Comparison of ENCODE assay signal across 1 cellular context in the genomic region with DNA sequence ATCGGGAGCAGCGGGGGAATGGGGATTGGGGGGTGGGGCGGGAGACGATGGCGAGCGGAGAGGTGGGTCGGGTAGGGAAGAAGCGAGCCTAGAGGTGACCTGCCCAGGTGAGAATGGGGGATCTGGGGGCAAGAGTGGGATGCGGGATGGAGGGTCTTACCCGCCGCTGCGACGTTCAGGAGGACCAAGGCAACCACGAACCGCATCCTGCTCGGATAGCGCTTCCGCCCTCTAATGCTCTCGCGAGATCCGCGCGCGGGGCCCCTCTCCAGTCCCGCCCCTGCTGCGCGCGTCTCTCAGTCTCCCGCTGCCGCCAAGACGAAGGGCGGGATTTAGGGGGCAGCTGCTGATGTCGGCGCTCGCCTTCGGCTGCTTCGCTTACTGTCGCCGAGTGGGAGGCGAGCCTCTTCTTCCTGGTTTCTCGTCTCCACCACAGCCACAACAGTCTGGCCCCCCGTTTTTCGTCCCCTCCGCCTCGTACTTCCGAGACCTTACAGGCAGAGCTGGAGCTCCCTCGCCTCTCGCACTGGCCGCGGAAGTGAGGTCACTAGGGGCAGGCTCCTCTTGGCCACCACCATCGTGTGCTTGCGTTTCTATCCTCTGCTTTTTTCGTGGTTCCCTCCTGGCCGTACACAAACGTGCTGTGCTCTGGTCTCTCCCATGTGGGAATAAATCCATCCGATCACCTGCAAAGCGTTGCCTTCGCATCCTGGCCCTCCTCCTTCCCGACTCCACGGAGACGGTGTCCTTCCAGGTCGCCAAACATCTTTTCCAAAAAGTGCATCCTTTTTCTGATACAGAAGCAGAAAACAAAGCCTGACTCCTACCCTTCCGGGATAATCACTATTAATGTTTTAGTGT.
A peak's percentile ranks its signal among the peaks of the same experiment; 100 is the strongest.
TF ChIP-seq lines count a peak whose summit lies in the region.

A gene (minus strand): TSS at position 233 of the 861 bp plus-strand sequence. CDS start 27 bp downstream, at position 206.

TF ChIP-seq in K562, 482 proteins besides CTCF, POLR2A, EP300 and RAD21 (continued from another document and continues in another):
- TF ChIP-seq ZNF507 (tag; conservative IDR thresholded peaks at IDR 0.05) (no peak), SRF (CRISPR knock-in tag; IDR thresholded peaks at IDR 0.05) (0 out of 4 replicates have a peak, but pooled peaks of 1 of the 2 experiments have one; percentile 77), PPARD (CRISPR knock-in tag; IDR thresholded peaks at IDR 0.05) (no peak), HNRNPH1 (optimal IDR thresholded peaks at IDR 0.05; ENCODE audit: low read depth, low read length) (no peak), HNRNPL (IDR thresholded peaks at IDR 0.05; ENCODE audit: low read depth, low read length) (no peak), HDAC2 (IDR thresholded peaks at IDR 0.05) (no peak), ESRRB (CRISPR knock-in tag; IDR thresholded peaks at IDR 0.05; ENCODE audit: borderline replicate concordance) (no peak), PHF21A (IDR thresholded peaks at IDR 0.05; ENCODE audit: borderline replicate concordance, low read depth) (no peak), POLR2AphosphoS5 (IDR thresholded peaks at IDR 0.05; ENCODE audit: control insufficient read depth, insufficient read depth, low read depth, low read length) (peak; percentile 98), PHF20 (IDR thresholded peaks at IDR 0.05; ENCODE audit: partially characterized antibody) (peak; percentile 76), FOSL1 (tag; conservative IDR thresholded peaks at IDR 0.05) (no peak), XRCC4 (IDR thresholded peaks at IDR 0.05; ENCODE audit: extremely low read depth, insufficient read depth, insufficient read length) (no peak), ZZZ3 (IDR thresholded peaks at IDR 0.05) (no peak), KAT7 (CRISPR knock-in tag; IDR thresholded peaks at IDR 0.05; ENCODE audit: borderline replicate concordance) (no peak), CBFB (CRISPR knock-in tag; IDR thresholded peaks at IDR 0.05) (peak; percentile 57; the same call in 1 of the 2 replicates), PTTG1 (tag; IDR thresholded peaks at IDR 0.05; ENCODE audit: low read depth) (no peak), ZNF699 (CRISPR knock-in tag; IDR thresholded peaks at IDR 0.05; ENCODE audit: insufficient replicate concordance) (no peak), KLF13 (tag; IDR thresholded peaks at IDR 0.05; ENCODE audit: borderline replicate concordance, low read depth) (no peak), SMAD4 (CRISPR knock-in tag; conservative IDR thresholded peaks at IDR 0.05) (peak; percentile 47; the same call in 1 of the 2 replicates), RFX1 (IDR thresholded peaks at IDR 0.05) (no peak), NR2C2 (CRISPR knock-in tag; IDR thresholded peaks at IDR 0.05) (peak; percentile 72; the same call in 1 of the 2 replicates), NR2C2 (tag; IDR thresholded peaks at IDR 0.05) (peak; percentile 81), CBX1 (IDR thresholded peaks at IDR 0.05; ENCODE audit: low read depth) (0 out of 2 replicates have a peak, but pooled peaks have one; percentile 83), ZFP30 (CRISPR knock-in tag; IDR thresholded peaks at IDR 0.05; ENCODE audit: borderline replicate concordance) (no peak), RUNX1 (IDR thresholded peaks at IDR 0.05; ENCODE audit: low read depth) (no peak), ZNF76 (CRISPR knock-in tag; IDR thresholded peaks at IDR 0.05; ENCODE audit: borderline replicate concordance) (no peak), MTA3 (IDR thresholded peaks at IDR 0.05; ENCODE audit: borderline replicate concordance) (peak; percentile 89; the same call in 1 of the 2 replicates), ZC3H8 (IDR thresholded peaks at IDR 0.05) (no peak), SAFB (IDR thresholded peaks at IDR 0.05; ENCODE audit: borderline replicate concordance, low read depth, low read length) (no peak), NR2C1 (IDR thresholded peaks at IDR 0.05) (no peak), NR2C1 (tag; IDR thresholded peaks at IDR 0.05) (no peak; the same call in none of the 2 replicates), ZNF124 (CRISPR knock-in tag; IDR thresholded peaks at IDR 0.05) (no peak), RBM17 (IDR thresholded peaks at IDR 0.05; ENCODE audit: borderline replicate concordance, low read depth, low read length) (no peak), HOXB6 (CRISPR knock-in tag; IDR thresholded peaks at IDR 0.05; ENCODE audit: borderline replicate concordance) (no peak; the same call in 1 of the 2 replicates), NFATC3 (IDR thresholded peaks at IDR 0.05) (no peak), ZNF224 (CRISPR knock-in tag; IDR thresholded peaks at IDR 0.05) (no peak), TAF9B (IDR thresholded peaks at IDR 0.05; ENCODE audit: partially characterized antibody) (peak; percentile 90)
- TF ChIP-seq, protein P1, sequence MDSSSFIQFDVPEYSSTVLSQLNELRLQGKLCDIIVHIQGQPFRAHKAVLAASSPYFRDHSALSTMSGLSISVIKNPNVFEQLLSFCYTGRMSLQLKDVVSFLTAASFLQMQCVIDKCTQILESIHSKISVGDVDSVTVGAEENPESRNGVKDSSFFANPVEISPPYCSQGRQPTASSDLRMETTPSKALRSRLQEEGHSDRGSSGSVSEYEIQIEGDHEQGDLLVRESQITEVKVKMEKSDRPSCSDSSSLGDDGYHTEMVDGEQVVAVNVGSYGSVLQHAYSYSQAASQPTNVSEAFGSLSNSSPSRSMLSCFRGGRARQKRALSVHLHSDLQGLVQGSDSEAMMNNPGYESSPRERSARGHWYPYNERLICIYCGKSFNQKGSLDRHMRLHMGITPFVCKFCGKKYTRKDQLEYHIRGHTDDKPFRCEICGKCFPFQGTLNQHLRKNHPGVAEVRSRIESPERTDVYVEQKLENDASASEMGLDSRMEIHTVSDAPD (CRISPR knock-in tag; IDR thresholded peaks at IDR 0.05): no peak
- TF ChIP-seq, protein P2, sequence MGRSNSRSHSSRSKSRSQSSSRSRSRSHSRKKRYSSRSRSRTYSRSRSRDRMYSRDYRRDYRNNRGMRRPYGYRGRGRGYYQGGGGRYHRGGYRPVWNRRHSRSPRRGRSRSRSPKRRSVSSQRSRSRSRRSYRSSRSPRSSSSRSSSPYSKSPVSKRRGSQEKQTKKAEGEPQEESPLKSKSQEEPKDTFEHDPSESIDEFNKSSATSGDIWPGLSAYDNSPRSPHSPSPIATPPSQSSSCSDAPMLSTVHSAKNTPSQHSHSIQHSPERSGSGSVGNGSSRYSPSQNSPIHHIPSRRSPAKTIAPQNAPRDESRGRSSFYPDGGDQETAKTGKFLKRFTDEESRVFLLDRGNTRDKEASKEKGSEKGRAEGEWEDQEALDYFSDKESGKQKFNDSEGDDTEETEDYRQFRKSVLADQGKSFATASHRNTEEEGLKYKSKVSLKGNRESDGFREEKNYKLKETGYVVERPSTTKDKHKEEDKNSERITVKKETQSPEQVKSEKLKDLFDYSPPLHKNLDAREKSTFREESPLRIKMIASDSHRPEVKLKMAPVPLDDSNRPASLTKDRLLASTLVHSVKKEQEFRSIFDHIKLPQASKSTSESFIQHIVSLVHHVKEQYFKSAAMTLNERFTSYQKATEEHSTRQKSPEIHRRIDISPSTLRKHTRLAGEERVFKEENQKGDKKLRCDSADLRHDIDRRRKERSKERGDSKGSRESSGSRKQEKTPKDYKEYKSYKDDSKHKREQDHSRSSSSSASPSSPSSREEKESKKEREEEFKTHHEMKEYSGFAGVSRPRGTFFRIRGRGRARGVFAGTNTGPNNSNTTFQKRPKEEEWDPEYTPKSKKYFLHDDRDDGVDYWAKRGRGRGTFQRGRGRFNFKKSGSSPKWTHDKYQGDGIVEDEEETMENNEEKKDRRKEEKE (IDR thresholded peaks at IDR 0.05; ENCODE audit: borderline replicate concordance in 1 of 2, control insufficient read depth in 1 of 2, low read depth in 2 of 2, low read length in 1 of 2): no peak
- TF ChIP-seq, protein P3, sequence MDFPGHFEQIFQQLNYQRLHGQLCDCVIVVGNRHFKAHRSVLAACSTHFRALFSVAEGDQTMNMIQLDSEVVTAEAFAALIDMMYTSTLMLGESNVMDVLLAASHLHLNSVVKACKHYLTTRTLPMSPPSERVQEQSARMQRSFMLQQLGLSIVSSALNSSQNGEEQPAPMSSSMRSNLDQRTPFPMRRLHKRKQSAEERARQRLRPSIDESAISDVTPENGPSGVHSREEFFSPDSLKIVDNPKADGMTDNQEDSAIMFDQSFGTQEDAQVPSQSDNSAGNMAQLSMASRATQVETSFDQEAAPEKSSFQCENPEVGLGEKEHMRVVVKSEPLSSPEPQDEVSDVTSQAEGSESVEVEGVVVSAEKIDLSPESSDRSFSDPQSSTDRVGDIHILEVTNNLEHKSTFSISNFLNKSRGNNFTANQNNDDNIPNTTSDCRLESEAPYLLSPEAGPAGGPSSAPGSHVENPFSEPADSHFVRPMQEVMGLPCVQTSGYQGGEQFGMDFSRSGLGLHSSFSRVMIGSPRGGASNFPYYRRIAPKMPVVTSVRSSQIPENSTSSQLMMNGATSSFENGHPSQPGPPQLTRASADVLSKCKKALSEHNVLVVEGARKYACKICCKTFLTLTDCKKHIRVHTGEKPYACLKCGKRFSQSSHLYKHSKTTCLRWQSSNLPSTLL (IDR thresholded peaks at IDR 0.05): no peak
- TF ChIP-seq, protein P4, sequence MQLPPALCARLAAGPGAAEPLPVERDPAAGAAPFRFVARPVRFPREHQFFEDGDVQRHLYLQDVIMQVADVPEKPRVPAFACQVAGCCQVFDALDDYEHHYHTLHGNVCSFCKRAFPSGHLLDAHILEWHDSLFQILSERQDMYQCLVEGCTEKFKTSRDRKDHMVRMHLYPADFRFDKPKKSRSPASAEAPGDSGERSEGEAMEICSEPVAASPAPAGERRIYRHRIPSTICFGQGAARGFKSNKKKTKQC (CRISPR knock-in tag; IDR thresholded peaks at IDR 0.05): peak; percentile 89
- TF ChIP-seq, protein P5, sequence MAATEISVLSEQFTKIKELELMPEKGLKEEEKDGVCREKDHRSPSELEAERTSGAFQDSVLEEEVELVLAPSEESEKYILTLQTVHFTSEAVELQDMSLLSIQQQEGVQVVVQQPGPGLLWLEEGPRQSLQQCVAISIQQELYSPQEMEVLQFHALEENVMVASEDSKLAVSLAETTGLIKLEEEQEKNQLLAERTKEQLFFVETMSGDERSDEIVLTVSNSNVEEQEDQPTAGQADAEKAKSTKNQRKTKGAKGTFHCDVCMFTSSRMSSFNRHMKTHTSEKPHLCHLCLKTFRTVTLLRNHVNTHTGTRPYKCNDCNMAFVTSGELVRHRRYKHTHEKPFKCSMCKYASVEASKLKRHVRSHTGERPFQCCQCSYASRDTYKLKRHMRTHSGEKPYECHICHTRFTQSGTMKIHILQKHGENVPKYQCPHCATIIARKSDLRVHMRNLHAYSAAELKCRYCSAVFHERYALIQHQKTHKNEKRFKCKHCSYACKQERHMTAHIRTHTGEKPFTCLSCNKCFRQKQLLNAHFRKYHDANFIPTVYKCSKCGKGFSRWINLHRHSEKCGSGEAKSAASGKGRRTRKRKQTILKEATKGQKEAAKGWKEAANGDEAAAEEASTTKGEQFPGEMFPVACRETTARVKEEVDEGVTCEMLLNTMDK (IDR thresholded peaks at IDR 0.05; ENCODE audit: borderline replicate concordance, insufficient read depth, low read depth, low read length, poor library complexity, severe bottlenecking): peak; percentile 1
- TF ChIP-seq, protein P6, sequence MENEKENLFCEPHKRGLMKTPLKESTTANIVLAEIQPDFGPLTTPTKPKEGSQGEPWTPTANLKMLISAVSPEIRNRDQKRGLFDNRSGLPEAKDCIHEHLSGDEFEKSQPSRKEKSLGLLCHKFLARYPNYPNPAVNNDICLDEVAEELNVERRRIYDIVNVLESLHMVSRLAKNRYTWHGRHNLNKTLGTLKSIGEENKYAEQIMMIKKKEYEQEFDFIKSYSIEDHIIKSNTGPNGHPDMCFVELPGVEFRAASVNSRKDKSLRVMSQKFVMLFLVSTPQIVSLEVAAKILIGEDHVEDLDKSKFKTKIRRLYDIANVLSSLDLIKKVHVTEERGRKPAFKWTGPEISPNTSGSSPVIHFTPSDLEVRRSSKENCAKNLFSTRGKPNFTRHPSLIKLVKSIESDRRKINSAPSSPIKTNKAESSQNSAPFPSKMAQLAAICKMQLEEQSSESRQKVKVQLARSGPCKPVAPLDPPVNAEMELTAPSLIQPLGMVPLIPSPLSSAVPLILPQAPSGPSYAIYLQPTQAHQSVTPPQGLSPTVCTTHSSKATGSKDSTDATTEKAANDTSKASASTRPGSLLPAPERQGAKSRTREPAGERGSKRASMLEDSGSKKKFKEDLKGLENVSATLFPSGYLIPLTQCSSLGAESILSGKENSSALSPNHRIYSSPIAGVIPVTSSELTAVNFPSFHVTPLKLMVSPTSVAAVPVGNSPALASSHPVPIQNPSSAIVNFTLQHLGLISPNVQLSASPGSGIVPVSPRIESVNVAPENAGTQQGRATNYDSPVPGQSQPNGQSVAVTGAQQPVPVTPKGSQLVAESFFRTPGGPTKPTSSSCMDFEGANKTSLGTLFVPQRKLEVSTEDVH (IDR thresholded peaks at IDR 0.05; ENCODE audit: low read depth, partially characterized antibody): peak; percentile 69
- TF ChIP-seq, protein P7, sequence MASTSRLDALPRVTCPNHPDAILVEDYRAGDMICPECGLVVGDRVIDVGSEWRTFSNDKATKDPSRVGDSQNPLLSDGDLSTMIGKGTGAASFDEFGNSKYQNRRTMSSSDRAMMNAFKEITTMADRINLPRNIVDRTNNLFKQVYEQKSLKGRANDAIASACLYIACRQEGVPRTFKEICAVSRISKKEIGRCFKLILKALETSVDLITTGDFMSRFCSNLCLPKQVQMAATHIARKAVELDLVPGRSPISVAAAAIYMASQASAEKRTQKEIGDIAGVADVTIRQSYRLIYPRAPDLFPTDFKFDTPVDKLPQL (IDR thresholded peaks at IDR 0.05; ENCODE audit: extremely low read depth, insufficient read length): peak; percentile 83
- TF ChIP-seq, protein P8, sequence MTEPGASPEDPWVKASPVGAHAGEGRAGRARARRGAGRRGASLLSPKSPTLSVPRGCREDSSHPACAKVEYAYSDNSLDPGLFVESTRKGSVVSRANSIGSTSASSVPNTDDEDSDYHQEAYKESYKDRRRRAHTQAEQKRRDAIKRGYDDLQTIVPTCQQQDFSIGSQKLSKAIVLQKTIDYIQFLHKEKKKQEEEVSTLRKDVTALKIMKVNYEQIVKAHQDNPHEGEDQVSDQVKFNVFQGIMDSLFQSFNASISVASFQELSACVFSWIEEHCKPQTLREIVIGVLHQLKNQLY (CRISPR knock-in tag; conservative IDR thresholded peaks at IDR 0.05): no peak
- TF ChIP-seq, protein P9, sequence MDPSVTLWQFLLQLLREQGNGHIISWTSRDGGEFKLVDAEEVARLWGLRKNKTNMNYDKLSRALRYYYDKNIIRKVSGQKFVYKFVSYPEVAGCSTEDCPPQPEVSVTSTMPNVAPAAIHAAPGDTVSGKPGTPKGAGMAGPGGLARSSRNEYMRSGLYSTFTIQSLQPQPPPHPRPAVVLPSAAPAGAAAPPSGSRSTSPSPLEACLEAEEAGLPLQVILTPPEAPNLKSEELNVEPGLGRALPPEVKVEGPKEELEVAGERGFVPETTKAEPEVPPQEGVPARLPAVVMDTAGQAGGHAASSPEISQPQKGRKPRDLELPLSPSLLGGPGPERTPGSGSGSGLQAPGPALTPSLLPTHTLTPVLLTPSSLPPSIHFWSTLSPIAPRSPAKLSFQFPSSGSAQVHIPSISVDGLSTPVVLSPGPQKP (CRISPR knock-in tag; IDR thresholded peaks at IDR 0.05): no peak
